15 cellular contexts compared by ENCODE assay signal in genomic region chr4:139825523-139826014, GRCh38.
DNase-seq lines count a peak whose midpoint lies in the region; ATAC-seq and TF ChIP-seq lines count a peak whose summit lies in the region.
"Had no signal": no experiment of that assay in that cellular context is flagged by ENCODE, and none has a peak within 500 bp of the region (broad histone marks: within the 10 kb centered on the region; RNA-seq: fewer than 3 reads in every experiment).

No MANE protein-coding gene starts in this region.

- no peaks in the 10 kb centered on the region for H3K9me2 ChIP-seq in GM23248 (ENCODE audit: insufficient read depth)

- peak; percentile 32 to 53 for ATAC-seq in right cardiac atrium
- no peak for ATAC-seq in stimulated activated naive CD8-positive, alpha-beta T cell treated with anti-CD3 and anti-CD28 coated beads, Interleukin-15, Interleukin-2, amounts not matched to agents 100 U/mL and 50 U/mL, for 24 hours

- H3K27ac ChIP-seq in BLaER1 (peak overlapping the region; percentile 61), HUES6 (ENCODE audit: low read depth, low read length) (peak overlapping the region; percentile 71), right cardiac atrium (ENCODE audit: low read length) (peak overlapping the region; percentile 48), GM23248 (no peak overlapping the region), A673 (ENCODE audit: low read depth, low read length, poor library complexity, severe bottlenecking) (no peak overlapping the region)
- H3K27ac ChIP-seq: tibial nerve had no signal

- H3K9me3 ChIP-seq in BLaER1 (peaks cover 8% of the 10 kb centered on the region; the same call in 1 of the 2 replicates), HUES6 (ENCODE audit: control insufficient read depth, insufficient read depth, low read depth, low read length) (peaks cover 10% of the 10 kb centered on the region; the same call in 1 of the 2 replicates), NT2/D1 (ENCODE audit: insufficient read depth, low read length) (no peaks in the 10 kb centered on the region), right cardiac atrium (ENCODE audit: control insufficient read depth, low read length) (no peaks in the 10 kb centered on the region), GM23248 (ENCODE audit: low read depth) (no peaks in the 10 kb centered on the region), A673 (ENCODE audit: low read depth, low read length, poor library complexity, severe bottlenecking) (no peaks in the 10 kb centered on the region)
- H3K9me3 ChIP-seq: tibial nerve had no signal

- DNase-seq in NT2/D1 (ENCODE audit: low read depth, low spot score) (no peak), right cardiac atrium (no peak), GM23248 (no peak), A673 (ENCODE audit: low spot score) (no peak), epidermal melanocyte (ENCODE audit: insufficient read length, low spot score) (no peak)
- no peak for DNase-seq in stimulated activated naive CD8-positive, alpha-beta T cell treated with anti-CD3 and anti-CD28 coated beads, Interleukin-15, Interleukin-2, amounts not matched to agents 100 U/mL and 50 U/mL, for 24 hours
- DNase-seq: activated CD4-positive, alpha-beta T cell treated with anti-CD3 and anti-CD28 coated beads, Interleukin-2, amount 10 ng/mL, durations not matched to agents 7 days and 5 days; activated naive CD8-positive, alpha-beta T cell treated with anti-CD3 and anti-CD28 coated beads for 36 hours; effector CD8-positive, alpha-beta T cell; NK-92 treated with Interleukin-12 subunit alpha and Interleukin-12 subunit beta, amount 100 ng/mL, for 24 hours; stimulated activated CD4-positive, alpha-beta T cell treated with anti-CD3 and anti-CD28 coated beads, Interleukin-4, amount 100 ng/mL, for 24 hours; T-helper 9 cell had no signal

- no peak for TF ChIP-seq CTCF in A673 (conservative IDR thresholded peaks at IDR 0.05; ENCODE audit: low read depth, low read length)

- peaks cover 21% of the 10 kb centered on the region for H3K36me3 ChIP-seq in BLaER1
- H3K36me3 ChIP-seq in HUES6 (ENCODE audit: control insufficient read depth, insufficient read depth, low read length) = no peaks in the 10 kb centered on the region
- no peaks in the 10 kb centered on the region for H3K36me3 ChIP-seq in NT2/D1 (ENCODE audit: insufficient read depth, insufficient read length, low read length)
- no peaks in the 10 kb centered on the region for H3K36me3 ChIP-seq in GM23248 (ENCODE audit: low read depth)
- no peaks in the 10 kb centered on the region for H3K36me3 ChIP-seq in A673 (ENCODE audit: insufficient read depth, low read length, poor library complexity, severe bottlenecking)
- H3K36me3 ChIP-seq: tibial nerve had no signal

- POLR2A ChIA-PET in A673 (lab: Charles Lee; ENCODE audit: low non-redundant PET) = no interaction called here

- peak overlapping the region; percentile 82 for H3K4me2 ChIP-seq in BLaER1
- no peak overlapping the region for H3K4me2 ChIP-seq in GM23248 (ENCODE audit: unreplicated experiment)

- H2AFZ ChIP-seq in GM23248 = no peak overlapping the region

- 53% methylated on average over 13 of the region's 13 CpGs for WGBS in right cardiac atrium
- WGBS in GM23248 (ENCODE audit: low coverage in 1 of 2, low lambda C conversion rate in 2 of 2, missing lambda C conversion rate in 2 of 2), 2 experiments = 64 to 67% methylated on average over 13 of the region's 13 CpGs

- CTCF ChIA-PET in A673 (lab: Charles Lee) = no interaction called here

- intact Hi-C loops in right cardiac atrium (cut with DNase I) (loop anchor here in 1 of 4 donors (10.0 kb wide), 1 partner anchor 81 kb away; no protein-coding TSS in a partner anchor), A673 (cut with micrococcal nuclease; ENCODE audit: unreplicated experiment) (no loop called here)

- H4K20me1 ChIP-seq in BLaER1 = no peaks in the 10 kb centered on the region
- no peaks in the 10 kb centered on the region for H4K20me1 ChIP-seq in GM23248 (ENCODE audit: insufficient read depth)

- no peaks in the 10 kb centered on the region for H3F3A ChIP-seq in GM23248 (ENCODE audit: insufficient read depth)

- in situ Hi-C loops in GM23248 (cut with MboI) = no loop called here

- H3K27me3 ChIP-seq in BLaER1 (no peaks in the 10 kb centered on the region), HUES6 (ENCODE audit: control insufficient read depth, insufficient read depth, low read length) (no peaks in the 10 kb centered on the region), NT2/D1 (ENCODE audit: insufficient read depth, insufficient read length) (no peaks in the 10 kb centered on the region), right cardiac atrium (ENCODE audit: control insufficient read depth, insufficient read depth) (no peaks in the 10 kb centered on the region), GM23248 (replicated peaks; ENCODE audit: insufficient read depth) (no peaks in the 10 kb centered on the region), A673 (replicated peaks; ENCODE audit: insufficient read depth, low read depth, low read length, poor library complexity) (no peaks in the 10 kb centered on the region)
- H3K27me3 ChIP-seq: tibial nerve had no signal

- peaks cover 41% of the 10 kb centered on the region for H3K4me1 ChIP-seq in BLaER1
- H3K4me1 ChIP-seq in HUES6 (ENCODE audit: control insufficient read depth, insufficient read depth, low read length) = peaks cover 44% of the 10 kb centered on the region
- no peaks in the 10 kb centered on the region for H3K4me1 ChIP-seq in NT2/D1 (ENCODE audit: insufficient read depth, insufficient read length)
- peaks cover 4% of the 10 kb centered on the region for H3K4me1 ChIP-seq in right cardiac atrium (ENCODE audit: control insufficient read depth, insufficient read depth, low read length)
- no peaks in the 10 kb centered on the region for H3K4me1 ChIP-seq in GM23248 (ENCODE audit: insufficient read depth)
- H3K4me1 ChIP-seq in A673 (ENCODE audit: insufficient read depth, low read length, poor library complexity, severe bottlenecking) = no peaks in the 10 kb centered on the region
- H3K4me1 ChIP-seq: tibial nerve had no signal

- BruUV-seq in A673 (replicated peaks; lab: Mats Ljungman, UMichigan) = no TSS peak

- H3K4me3 ChIP-seq in BLaER1 (no peak overlapping the region), HUES6 (ENCODE audit: low read depth, low read length) (peak overlapping the region; percentile 40), NT2/D1 (ENCODE audit: insufficient read length, low read depth) (no peak overlapping the region), right cardiac atrium (ENCODE audit: low read length) (no peak overlapping the region), GM23248 (no peak overlapping the region), A673 (ENCODE audit: low read depth, low read length, poor library complexity, severe bottlenecking) (no peak overlapping the region)
- H3K4me3 ChIP-seq: tibial nerve had no signal

- no peaks in the 10 kb centered on the region for H3K79me2 ChIP-seq in GM23248 (ENCODE audit: insufficient read depth)

- H3K9ac ChIP-seq in BLaER1 (no peak overlapping the region), HUES6 (ENCODE audit: low read length) (peak overlapping the region; percentile 48), NT2/D1 (ENCODE audit: insufficient read length, low read depth) (peak overlapping the region; percentile 9), GM23248 (no peak overlapping the region)

Comparison
In these comparisons a context has a peak if more than half of its experiments do, and no peak if none do; other contexts are left out.
1. H3K27ac ChIP-seq: peak in BLaER1 (single experiment), HUES6 (single experiment) and right cardiac atrium (single experiment); none in GM23248 (single experiment) and A673 (single experiment).
2. H3K9ac ChIP-seq: peak in HUES6 (single experiment) and NT2/D1 (single experiment); none in BLaER1 (single experiment) and GM23248 (single experiment).